Comparison of ENCODE assay signal across 8 cellular contexts in the genomic region with DNA sequence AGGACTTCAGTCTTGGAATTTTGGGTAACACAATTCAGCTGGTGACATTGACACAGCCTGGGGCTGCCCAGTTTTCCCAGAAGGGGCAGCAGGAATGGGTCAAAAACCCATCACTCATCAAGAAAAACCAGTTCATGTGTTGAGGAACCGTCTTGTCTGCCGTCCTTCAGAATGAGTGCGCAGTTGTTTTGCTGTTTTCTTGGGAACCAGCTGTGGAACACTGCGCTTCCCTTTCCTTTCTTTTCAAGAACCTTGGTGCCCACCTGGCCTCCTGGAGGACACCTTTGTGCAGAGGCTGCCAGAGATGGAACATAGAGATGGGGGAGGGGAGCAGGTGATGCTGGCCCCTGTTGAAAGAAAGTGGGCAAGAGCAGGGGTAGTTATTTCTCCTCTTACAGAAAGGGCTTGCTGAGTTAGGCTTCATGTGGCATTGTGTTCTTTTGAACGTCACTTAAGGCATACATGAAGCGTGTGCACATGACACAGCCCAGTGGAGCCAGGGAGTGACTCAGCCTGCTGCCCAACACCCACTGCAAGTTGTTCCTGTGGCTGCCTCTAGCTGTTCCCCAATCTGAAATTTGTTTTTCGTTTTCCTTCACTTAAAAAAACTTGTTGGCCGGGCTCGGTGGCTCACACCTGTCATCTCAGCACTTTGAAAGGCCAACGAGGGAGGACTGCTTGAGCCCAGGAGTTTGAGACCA.
DNase-seq lines count a peak whose midpoint lies in the region; ATAC-seq and TF ChIP-seq lines count a peak whose summit lies in the region.

No MANE protein-coding gene starts in this region.

- H3K27ac ChIP-seq in esophagus muscularis mucosa (replicated peaks in 1 of 4), result peak overlapping the region in 2 of 4 donors; percentile 31 to 35

- 68% methylated on average over 10 of the region's 10 CpGs for WGBS in esophagus muscularis mucosa

- DNase-seq in C1 segment of cervical spinal cord (lab: John Stamatoyannopoulos, UW), result peak in 8 of 14 donors; percentile 5 to 59 (median 14)
- DNase-seq in SHP77 (lab: John Stamatoyannopoulos, UW), result peak; percentile 6 to 58
- DNase-seq in foreskin fibroblast, result peak; percentile 93 to 98
- DNase-seq in renal cortical epithelial cell (ENCODE audit: low read depth), result peak; percentile 96
- DNase-seq in esophagus muscularis mucosa (ENCODE audit: extremely low spot score), result no peak
- no peak for DNase-seq in NCI-H2171 treated with DMSO at 0.1 percent for 48 hours (lab: John Stamatoyannopoulos, UW)

- H3K4me3 ChIP-seq in foreskin fibroblast (ENCODE audit: low read depth in 1 of 2, low read length in 2 of 2) (no peak overlapping the region), esophagus muscularis mucosa (no peak overlapping the region)

- no peak for TF ChIP-seq CTCF in foreskin fibroblast (IDR thresholded peaks at IDR 0.05; ENCODE audit: low read depth, low read length)
- no peak for TF ChIP-seq CTCF in esophagus muscularis mucosa (IDR thresholded peaks at IDR 0.05)

- no peak for TF ChIP-seq EP300 in esophagus muscularis mucosa (IDR thresholded peaks at IDR 0.05)

- intact Hi-C loops in esophagus muscularis mucosa (cut with DNase I), result no loop called here

- H3K4me1 ChIP-seq in esophagus muscularis mucosa, result peaks cover 0 to 13% (median 0%) of the 10 kb centered on the region in 4 donors

- ATAC-seq in GM19372 (IDR thresholded peaks at IDR 0.05; ENCODE audit: low read depth, unreplicated experiment) (peak; percentile 83), HG03342 (IDR thresholded peaks at IDR 0.05; ENCODE audit: unreplicated experiment) (peak; percentile 82)

- H3K9me3 ChIP-seq in esophagus muscularis mucosa, result no peaks in the 10 kb centered on the region

- no peaks in the 10 kb centered on the region for H3K36me3 ChIP-seq in esophagus muscularis mucosa

- H3K27me3 ChIP-seq in esophagus muscularis mucosa, result no peaks in the 10 kb centered on the region

- no peak for TF ChIP-seq POLR2A in esophagus muscularis mucosa (IDR thresholded peaks at IDR 0.05; ENCODE audit: low read depth)

Comparison
In these comparisons a context has a peak if more than half of its experiments do, and no peak if none do; other contexts are left out.
1. DNase-seq: peak in C1 segment of cervical spinal cord (8 of 14), SHP77 (2 of 2), foreskin fibroblast (2 of 2) and renal cortical epithelial cell (single experiment); none in esophagus muscularis mucosa (single experiment) and NCI-H2171 treated with DMSO at 0.1 percent for 48 hours (single experiment).